ENCODE assay signal across 8 cellular contexts in genomic region chr2:174605687-174606086, GRCh38. TPM values are rescaled to one million over a fixed set of nuclear protein-coding genes. Genes with fewer than 3 reads are reported as not detected.
DNase-seq lines count a peak whose midpoint lies in the region; ATAC-seq and TF ChIP-seq lines count a peak whose summit lies in the region.

No MANE protein-coding gene starts in this region.

- no peaks in the 10 kb centered on the region for H3K9me3 Mint-ChIP-seq in activated naive CD8-positive, alpha-beta T cell treated with anti-CD3 and anti-CD28 coated beads, Interleukin-2, amount 50 U/mL, for 24 hours
- H3K9me3 Mint-ChIP-seq in mesothelial cell of epicardium = no peaks in the 10 kb centered on the region

- peaks cover 27% of the 10 kb centered on the region for H3K36me3 Mint-ChIP-seq in activated naive CD8-positive, alpha-beta T cell treated with anti-CD3 and anti-CD28 coated beads, Interleukin-2, amount 50 U/mL, for 24 hours (ENCODE audit: low read depth)
- no peaks in the 10 kb centered on the region for H3K36me3 Mint-ChIP-seq in mesothelial cell of epicardium

- peaks cover 95% of the 10 kb centered on the region for H3K4me1 Mint-ChIP-seq in activated naive CD8-positive, alpha-beta T cell treated with anti-CD3 and anti-CD28 coated beads, Interleukin-2, amount 50 U/mL, for 24 hours
- peaks cover 36% of the 10 kb centered on the region for H3K4me1 Mint-ChIP-seq in mesothelial cell of epicardium

- no peak overlapping the region for H3K4me3 Mint-ChIP-seq in activated naive CD8-positive, alpha-beta T cell treated with anti-CD3 and anti-CD28 coated beads, Interleukin-2, amount 50 U/mL, for 24 hours
- H3K4me3 Mint-ChIP-seq in mesothelial cell of epicardium = no peak overlapping the region

- H3K27me3 Mint-ChIP-seq in activated naive CD8-positive, alpha-beta T cell treated with anti-CD3 and anti-CD28 coated beads, Interleukin-2, amount 50 U/mL, for 24 hours = no peaks in the 10 kb centered on the region
- H3K27me3 Mint-ChIP-seq in mesothelial cell of epicardium (ENCODE audit: low read depth) = no peaks in the 10 kb centered on the region

- TF ChIP-seq CTCF in mesothelial cell of epicardium (IDR thresholded peaks at IDR 0.05; ENCODE audit: unreplicated experiment) = no peak

- H3K27ac Mint-ChIP-seq in activated naive CD8-positive, alpha-beta T cell treated with anti-CD3 and anti-CD28 coated beads, Interleukin-2, amount 50 U/mL, for 24 hours = peak overlapping the region; percentile 97
- peak overlapping the region; percentile 77 for H3K27ac Mint-ChIP-seq in mesothelial cell of epicardium

- DNase-seq in DMS 273 treated with DMSO at 0.1 percent for 48 hours (lab: John Stamatoyannopoulos, UW) = peak; percentile 3
- peak; percentile 50 for DNase-seq in LHCN-M2 (ENCODE audit: low read depth)
- no peak for DNase-seq in activated naive CD8-positive, alpha-beta T cell treated with anti-CD3 and anti-CD28 coated beads, Interleukin-2, amount 50 U/mL, for 24 hours
- DNase-seq in mesothelial cell of epicardium (ENCODE audit: low spot score in 2 of 2, unreplicated experiment in 2 of 2) = no peak

- ATAC-seq in activated naive CD8-positive, alpha-beta T cell treated with anti-CD3 and anti-CD28 coated beads, Interleukin-2, amount 50 U/mL, for 24 hours = no peak
- ATAC-seq in GM21360 (IDR thresholded peaks at IDR 0.05; ENCODE audit: unreplicated experiment) (no peak), HG03097 (IDR thresholded peaks at IDR 0.05; ENCODE audit: low FRiP score, unreplicated experiment) (no peak), GM19452 (IDR thresholded peaks at IDR 0.05; ENCODE audit: unreplicated experiment) (no peak), HG03460 (IDR thresholded peaks at IDR 0.05; ENCODE audit: unreplicated experiment) (no peak)

RNA-seq across cellular contexts. Expression of gene WIPF1, which starts 8.1 kb away (rescaled TPM):
- total RNA-seq in LHCN-M2 (2014; rRNA removed) (11.9 and 19.4 TPM in 2 replicates), mesothelial cell of epicardium (19.0 to 21.1 TPM (median 20.6 TPM) in 3 replicates)
- 24.1 TPM for polyA plus RNA-seq in LHCN-M2 (2012)

Comparison
In these comparisons a context has a peak if more than half of its experiments do, and no peak if none do; other contexts are left out.
1. DNase-seq: peak in DMS 273 treated with DMSO at 0.1 percent for 48 hours (single experiment) and LHCN-M2 (single experiment); none in activated naive CD8-positive, alpha-beta T cell treated with anti-CD3 and anti-CD28 coated beads, Interleukin-2, amount 50 U/mL, for 24 hours (single experiment) and mesothelial cell of epicardium (0 of 2).